ENCODE assay signal across 1 cellular context in genomic region chr15:66642514-66642913, GRCh38.
TF ChIP-seq lines count a peak whose summit lies in the region.

No MANE protein-coding gene starts in this region.

TF ChIP-seq in endothelial cell of umbilical vein, 7 proteins besides CTCF, POLR2A, EP300 and RAD21 (continued from another document):
- TF ChIP-seq MAX (IDR thresholded peaks at IDR 0.05; ENCODE audit: insufficient read depth, insufficient read length): no peak
TF ChIP-seq in endothelial cell of umbilical vein: peak in this region for 0.
